2 cellular contexts compared by ENCODE assay signal in the genomic region with DNA sequence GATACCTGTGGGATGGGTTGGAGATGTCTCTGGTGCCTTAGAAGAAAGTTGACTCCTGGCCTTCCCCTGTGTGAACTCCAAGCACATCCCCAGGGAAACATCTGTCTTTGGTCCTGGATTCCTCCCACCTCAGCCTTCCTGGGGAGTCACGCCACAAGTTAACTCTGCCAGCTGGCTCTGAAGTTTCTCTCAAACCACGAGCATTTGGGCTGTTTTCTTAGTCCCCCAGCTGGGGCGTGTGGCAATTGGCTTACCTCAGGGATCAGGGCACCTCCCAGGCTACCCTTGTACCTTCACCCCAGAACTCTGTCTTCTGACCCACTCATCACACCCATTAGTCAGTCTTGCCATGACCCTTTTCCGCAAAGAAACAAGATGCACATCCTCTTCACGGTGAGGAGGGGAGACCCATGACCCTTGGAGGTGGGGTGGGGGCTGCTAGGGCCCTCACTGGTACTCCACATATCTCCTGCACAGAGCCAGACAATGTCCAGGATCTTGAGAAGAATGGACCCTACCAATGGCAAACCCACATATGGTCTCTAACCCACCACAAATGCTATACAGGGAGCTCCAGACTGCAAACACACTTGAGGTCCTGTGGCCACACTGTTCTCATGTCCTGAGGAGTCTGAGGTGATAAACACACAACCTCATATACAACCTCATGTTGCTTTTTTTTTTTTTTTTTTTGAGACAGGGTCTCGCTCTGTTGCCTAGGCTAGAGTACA.
A peak's percentile ranks its signal among the peaks of the same experiment; 100 is the strongest.
TF ChIP-seq lines count a peak whose summit lies in the region.

No MANE protein-coding gene starts in this region.

TF ChIP-seq in HepG2, 621 proteins besides CTCF, POLR2A, EP300 and RAD21 (continues in another document):
- TF ChIP-seq, protein P1, sequence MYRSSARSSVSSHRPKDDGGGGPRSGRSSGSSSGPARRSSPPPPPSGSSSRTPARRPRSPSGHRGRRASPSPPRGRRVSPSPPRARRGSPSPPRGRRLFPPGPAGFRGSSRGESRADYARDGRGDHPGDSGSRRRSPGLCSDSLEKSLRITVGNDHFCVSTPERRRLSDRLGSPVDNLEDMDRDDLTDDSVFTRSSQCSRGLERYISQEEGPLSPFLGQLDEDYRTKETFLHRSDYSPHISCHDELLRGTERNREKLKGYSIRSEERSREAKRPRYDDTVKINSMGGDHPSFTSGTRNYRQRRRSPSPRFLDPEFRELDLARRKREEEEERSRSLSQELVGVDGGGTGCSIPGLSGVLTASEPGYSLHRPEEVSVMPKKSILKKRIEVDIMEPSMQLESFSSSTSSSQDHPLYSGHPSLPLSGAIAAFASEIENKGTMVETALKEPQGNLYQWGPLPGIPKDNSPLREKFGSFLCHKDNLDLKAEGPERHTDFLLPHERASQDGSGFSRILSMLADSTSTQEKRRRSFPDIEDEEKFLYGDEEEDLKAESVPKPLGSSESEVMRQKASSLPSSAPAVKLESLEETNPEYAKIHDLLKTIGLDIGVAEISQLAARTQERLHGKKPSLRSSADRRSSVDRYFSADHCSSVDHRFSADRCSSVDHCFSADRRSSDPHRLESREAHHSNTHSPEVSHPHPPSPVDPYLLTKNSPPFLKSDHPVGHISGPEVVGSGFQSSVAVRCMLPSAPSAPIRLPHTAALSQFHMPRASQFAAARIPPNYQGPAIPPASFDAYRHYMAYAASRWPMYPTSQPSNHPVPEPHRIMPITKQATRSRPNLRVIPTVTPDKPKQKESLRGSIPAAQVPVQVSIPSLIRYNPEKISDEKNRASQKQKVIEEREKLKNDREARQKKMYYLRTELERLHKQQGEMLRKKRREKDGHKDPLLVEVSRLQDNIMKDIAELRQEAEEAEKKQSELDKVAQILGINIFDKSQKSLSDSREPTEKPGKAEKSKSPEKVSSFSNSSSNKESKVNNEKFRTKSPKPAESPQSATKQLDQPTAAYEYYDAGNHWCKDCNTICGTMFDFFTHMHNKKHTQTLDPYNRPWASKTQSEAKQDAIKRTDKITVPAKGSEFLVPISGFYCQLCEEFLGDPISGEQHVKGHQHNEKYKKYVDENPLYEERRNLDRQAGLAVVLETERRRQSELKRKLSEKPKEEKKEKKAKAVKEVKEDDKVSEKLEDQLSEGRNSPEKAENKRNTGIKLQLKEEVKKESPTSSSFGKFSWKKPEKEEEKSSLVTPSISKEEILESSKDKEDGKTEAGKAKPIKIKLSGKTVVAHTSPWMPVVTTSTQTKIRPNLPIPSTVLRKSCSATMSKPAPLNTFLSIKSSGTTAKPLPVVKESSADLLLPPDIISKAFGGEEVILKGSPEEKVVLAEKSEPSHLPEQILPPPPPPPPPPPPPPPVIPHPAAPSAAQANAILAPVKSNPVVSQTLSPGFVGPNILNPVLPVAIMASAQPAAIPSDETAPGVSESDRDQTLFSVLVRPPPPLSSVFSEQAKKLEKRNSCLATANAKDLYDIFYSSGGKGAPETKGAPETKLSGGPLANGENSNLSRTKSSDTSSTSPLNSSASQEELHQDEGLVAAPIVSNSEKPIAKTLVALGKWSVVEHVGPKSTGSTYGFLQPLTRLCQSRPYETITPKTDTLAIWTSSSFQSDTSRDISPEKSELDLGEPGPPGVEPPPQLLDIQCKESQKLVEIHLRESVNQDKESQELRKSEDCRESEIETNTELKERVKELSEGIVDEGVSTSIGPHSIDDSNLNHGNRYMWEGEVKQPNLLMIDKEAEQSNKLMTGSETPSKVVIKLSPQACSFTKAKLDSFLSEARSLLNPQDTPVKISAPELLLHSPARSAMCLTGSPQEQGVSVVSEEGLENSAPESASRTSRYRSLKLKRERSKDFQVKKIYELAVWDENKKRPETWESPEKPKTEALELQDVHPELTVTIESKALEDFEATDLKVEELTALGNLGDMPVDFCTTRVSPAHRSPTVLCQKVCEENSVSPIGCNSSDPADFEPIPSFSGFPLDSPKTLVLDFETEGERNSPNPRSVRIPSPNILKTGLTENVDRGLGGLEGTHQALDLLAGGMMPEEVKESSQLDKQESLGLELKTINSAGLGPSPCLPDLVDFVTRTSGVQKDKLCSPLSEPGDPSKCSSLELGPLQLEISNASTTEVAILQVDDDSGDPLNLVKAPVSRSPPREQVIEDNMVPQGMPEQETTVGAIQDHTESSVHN (CRISPR knock-in tag; IDR thresholded peaks at IDR 0.05) = no peak
- TF ChIP-seq AGO2 (optimal IDR thresholded peaks at IDR 0.05; ENCODE audit: low read depth, low read length) (peak; percentile 25), MBD4 (IDR thresholded peaks at IDR 0.05; ENCODE audit: borderline replicate concordance, low read length) (no peak), PRMT3 (CRISPR knock-in tag; IDR thresholded peaks at IDR 0.05; ENCODE audit: borderline replicate concordance, low read depth) (no peak)
- TF ChIP-seq, protein P2, sequence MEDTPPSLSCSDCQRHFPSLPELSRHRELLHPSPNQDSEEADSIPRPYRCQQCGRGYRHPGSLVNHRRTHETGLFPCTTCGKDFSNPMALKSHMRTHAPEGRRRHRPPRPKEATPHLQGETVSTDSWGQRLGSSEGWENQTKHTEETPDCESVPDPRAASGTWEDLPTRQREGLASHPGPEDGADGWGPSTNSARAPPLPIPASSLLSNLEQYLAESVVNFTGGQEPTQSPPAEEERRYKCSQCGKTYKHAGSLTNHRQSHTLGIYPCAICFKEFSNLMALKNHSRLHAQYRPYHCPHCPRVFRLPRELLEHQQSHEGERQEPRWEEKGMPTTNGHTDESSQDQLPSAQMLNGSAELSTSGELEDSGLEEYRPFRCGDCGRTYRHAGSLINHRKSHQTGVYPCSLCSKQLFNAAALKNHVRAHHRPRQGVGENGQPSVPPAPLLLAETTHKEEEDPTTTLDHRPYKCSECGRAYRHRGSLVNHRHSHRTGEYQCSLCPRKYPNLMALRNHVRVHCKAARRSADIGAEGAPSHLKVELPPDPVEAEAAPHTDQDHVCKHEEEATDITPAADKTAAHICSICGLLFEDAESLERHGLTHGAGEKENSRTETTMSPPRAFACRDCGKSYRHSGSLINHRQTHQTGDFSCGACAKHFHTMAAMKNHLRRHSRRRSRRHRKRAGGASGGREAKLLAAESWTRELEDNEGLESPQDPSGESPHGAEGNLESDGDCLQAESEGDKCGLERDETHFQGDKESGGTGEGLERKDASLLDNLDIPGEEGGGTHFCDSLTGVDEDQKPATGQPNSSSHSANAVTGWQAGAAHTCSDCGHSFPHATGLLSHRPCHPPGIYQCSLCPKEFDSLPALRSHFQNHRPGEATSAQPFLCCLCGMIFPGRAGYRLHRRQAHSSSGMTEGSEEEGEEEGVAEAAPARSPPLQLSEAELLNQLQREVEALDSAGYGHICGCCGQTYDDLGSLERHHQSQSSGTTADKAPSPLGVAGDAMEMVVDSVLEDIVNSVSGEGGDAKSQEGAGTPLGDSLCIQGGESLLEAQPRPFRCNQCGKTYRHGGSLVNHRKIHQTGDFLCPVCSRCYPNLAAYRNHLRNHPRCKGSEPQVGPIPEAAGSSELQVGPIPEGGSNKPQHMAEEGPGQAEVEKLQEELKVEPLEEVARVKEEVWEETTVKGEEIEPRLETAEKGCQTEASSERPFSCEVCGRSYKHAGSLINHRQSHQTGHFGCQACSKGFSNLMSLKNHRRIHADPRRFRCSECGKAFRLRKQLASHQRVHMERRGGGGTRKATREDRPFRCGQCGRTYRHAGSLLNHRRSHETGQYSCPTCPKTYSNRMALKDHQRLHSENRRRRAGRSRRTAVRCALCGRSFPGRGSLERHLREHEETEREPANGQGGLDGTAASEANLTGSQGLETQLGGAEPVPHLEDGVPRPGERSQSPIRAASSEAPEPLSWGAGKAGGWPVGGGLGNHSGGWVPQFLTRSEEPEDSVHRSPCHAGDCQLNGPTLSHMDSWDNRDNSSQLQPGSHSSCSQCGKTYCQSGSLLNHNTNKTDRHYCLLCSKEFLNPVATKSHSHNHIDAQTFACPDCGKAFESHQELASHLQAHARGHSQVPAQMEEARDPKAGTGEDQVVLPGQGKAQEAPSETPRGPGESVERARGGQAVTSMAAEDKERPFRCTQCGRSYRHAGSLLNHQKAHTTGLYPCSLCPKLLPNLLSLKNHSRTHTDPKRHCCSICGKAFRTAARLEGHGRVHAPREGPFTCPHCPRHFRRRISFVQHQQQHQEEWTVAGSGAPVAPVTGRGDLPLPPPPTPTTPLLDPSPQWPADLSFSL (CRISPR knock-in tag; IDR thresholded peaks at IDR 0.05) = no peak

TF ChIP-seq in H1, 55 proteins besides CTCF, POLR2A, EP300 and RAD21:
- TF ChIP-seq KDM4A (IDR thresholded peaks at IDR 0.05; ENCODE audit: low read depth, low read length, severe bottlenecking) (no peak), POLR2AphosphoS5 (IDR thresholded peaks at IDR 0.05; ENCODE audit: low read depth, low read length) (0 out of 2 replicates have a peak, but pooled peaks have one; percentile 14)
